In the genomic region with DNA sequence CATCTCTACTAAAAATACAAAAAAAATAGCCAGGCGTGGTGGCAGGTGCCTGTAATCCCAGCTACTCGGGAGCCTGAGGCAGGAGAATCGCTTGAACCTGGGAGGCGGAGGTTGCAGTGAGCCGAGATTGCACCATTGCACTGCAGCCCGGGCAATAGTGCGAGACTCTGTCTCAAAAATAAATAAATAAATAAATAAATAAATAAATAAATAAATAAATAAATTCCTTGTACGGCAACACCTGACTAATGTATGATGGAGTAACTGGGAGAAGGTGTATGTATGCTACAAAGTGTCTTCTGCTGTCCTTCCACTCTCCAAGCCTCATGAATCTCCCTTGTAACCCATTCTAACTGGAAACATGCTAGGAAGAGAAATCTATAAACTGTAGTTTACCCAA, we compare ENCODE assay signal across 2 cellular contexts. TPM values are rescaled to one million over a fixed set of nuclear protein-coding genes. Genes with fewer than 3 reads are reported as not detected.
"Had no signal": no experiment of that assay in that cellular context is flagged by ENCODE, and none has a peak within 500 bp of the region (broad histone marks: within the 10 kb centered on the region; RNA-seq: fewer than 3 reads in every experiment).

No MANE protein-coding gene starts in this region.

RNA-seq across cellular contexts. Expression of gene PSTPIP2, which starts 58.5 kb away (rescaled TPM):
- total RNA-seq: OCI-LY7, PC-9 had no signal
